ENCODE assay signal across 8 cellular contexts in the genomic region with DNA sequence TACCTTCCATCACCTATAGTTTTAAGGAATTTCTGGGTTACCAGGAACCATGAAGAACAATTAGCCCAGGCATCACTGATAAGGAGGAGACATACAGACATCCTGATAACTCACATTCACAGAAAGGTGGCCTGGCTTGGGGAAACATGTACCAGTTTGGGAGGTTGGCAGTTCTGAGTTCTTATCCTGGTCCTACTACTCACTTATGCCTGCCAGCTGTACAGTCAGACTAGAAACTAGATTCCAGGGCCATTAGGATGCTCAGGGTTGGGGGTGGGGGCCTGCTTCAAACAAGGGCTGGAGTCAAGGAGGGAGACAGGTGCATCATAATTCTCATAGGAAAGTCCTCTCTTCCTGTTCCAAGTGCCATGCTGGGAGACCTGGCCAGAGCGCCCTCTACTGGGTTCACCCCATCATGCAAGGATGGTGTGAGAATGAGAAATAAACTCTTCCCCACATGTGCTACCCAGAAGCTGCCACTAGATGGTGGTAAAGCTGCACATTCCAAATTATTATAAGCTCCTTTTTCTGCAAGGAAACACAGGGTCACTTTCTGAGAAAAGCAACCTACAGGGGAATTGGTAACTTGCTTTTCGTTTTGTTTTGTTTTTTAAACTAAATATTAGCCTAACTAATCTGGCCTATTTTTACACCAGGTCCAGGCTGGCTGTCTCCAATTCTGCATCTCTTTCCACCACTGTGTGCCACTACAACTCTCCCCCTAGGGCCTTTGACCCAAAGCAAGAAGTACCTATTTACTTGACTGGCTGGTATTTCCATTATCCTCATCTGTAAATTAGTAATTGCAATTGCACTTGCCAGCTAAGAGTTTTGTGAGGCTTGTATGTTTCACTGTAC. TPM values are rescaled to one million over a fixed set of nuclear protein-coding genes. Genes with fewer than 3 reads are reported as not detected.
DNase-seq lines count a peak whose midpoint lies in the region; ATAC-seq and TF ChIP-seq lines count a peak whose summit lies in the region.

No MANE protein-coding gene starts in this region.

- H3K4me3 Mint-ChIP-seq in activated CD4-positive, alpha-beta T cell treated with anti-CD3 and anti-CD28 coated beads, Interleukin-2, amount 10 ng/mL, durations not matched to agents 7 days and 5 days = no peak overlapping the region

- no peak for ATAC-seq in HG03432 (IDR thresholded peaks at IDR 0.05; ENCODE audit: unreplicated experiment)

- CTCF ChIA-PET in activated CD4-positive, alpha-beta T cell treated with anti-CD3 and anti-CD28 coated beads, Interleukin-2, amount 10 ng/mL, durations not matched to agents 7 days and 5 days (lab: Charles Lee) = interaction anchor here (0.6 to 4.6 kb wide), 33 partner anchors 8 to 186 kb away, joined by 3 to 45 read pairs (median 4); a partner anchor contains a TSS

- POLR2A ChIA-PET in activated CD4-positive, alpha-beta T cell treated with anti-CD3 and anti-CD28 coated beads, Interleukin-2, amount 10 ng/mL, durations not matched to agents 7 days and 5 days (lab: Charles Lee) = interaction anchor here (0.6 to 1.4 kb wide), 2 partner anchors 15 to 636 kb away, joined by 3 to 4 read pairs; a partner anchor contains a TSS

- H3K27me3 Mint-ChIP-seq in activated CD4-positive, alpha-beta T cell treated with anti-CD3 and anti-CD28 coated beads, Interleukin-2, amount 10 ng/mL, durations not matched to agents 7 days and 5 days = no peaks in the 10 kb centered on the region

- TF ChIP-seq CTCF in AG09309 (IDR thresholded peaks at IDR 0.05; ENCODE audit: control insufficient read depth, insufficient read depth, low read depth, low read length, missing control alignments) = peak; percentile 92

- H3K27ac Mint-ChIP-seq in activated CD4-positive, alpha-beta T cell treated with anti-CD3 and anti-CD28 coated beads, Interleukin-2, amount 10 ng/mL, durations not matched to agents 7 days and 5 days = no peak overlapping the region

- peaks cover 94% of the 10 kb centered on the region for H3K36me3 Mint-ChIP-seq in activated CD4-positive, alpha-beta T cell treated with anti-CD3 and anti-CD28 coated beads, Interleukin-2, amount 10 ng/mL, durations not matched to agents 7 days and 5 days (ENCODE audit: low read depth)

- DNase-seq in AG09309 (ENCODE audit: low read depth) = peak; percentile 37
- DNase-seq in GM19240 (ENCODE audit: insufficient read length, low spot score) = peak; percentile 30
- peak; percentile 33 for DNase-seq in NCI-H524 treated with DMSO at 0.1 percent for 48 hours (lab: John Stamatoyannopoulos, UW)
- peak; percentile 69 for DNase-seq in activated CD4-positive, alpha-beta T cell treated with anti-CD3 and anti-CD28 coated beads, Interleukin-2, amount 10 ng/mL, durations not matched to agents 7 days and 5 days
- DNase-seq in effector CD4-positive, alpha-beta T cell = peak; percentile 46
- peak; percentile 70 for DNase-seq in medulla oblongata (ENCODE audit: extremely low spot score)
- peak in 4 of 6 experiments; percentile 28 to 65 (median 44) for DNase-seq in stimulated activated naive CD4-positive, alpha-beta T cell (lab: John Stamatoyannopoulos, UW)

- H3K9me3 Mint-ChIP-seq in activated CD4-positive, alpha-beta T cell treated with anti-CD3 and anti-CD28 coated beads, Interleukin-2, amount 10 ng/mL, durations not matched to agents 7 days and 5 days = peaks cover 4% of the 10 kb centered on the region

- no peak overlapping the region for H3K4me3 ChIP-seq in AG09309 (ENCODE audit: control insufficient read depth, low read depth, low read length)

- peaks cover 44% of the 10 kb centered on the region for H3K4me1 Mint-ChIP-seq in activated CD4-positive, alpha-beta T cell treated with anti-CD3 and anti-CD28 coated beads, Interleukin-2, amount 10 ng/mL, durations not matched to agents 7 days and 5 days

RNA-seq across cellular contexts. Expression of a gene that starts 14.5 kb away (rescaled TPM):
- 100 to 1,000 TPM; 294 to 420 TPM for total RNA-seq in activated CD4-positive, alpha-beta T cell treated with anti-CD3 and anti-CD28 coated beads, Interleukin-2, amount 10 ng/mL, durations not matched to agents 7 days and 5 days

RNA-seq across cellular contexts. Expression of a gene that starts 54.5 kb away (rescaled TPM):
- 100 to 1,000 TPM; 202 to 204 TPM for total RNA-seq in activated CD4-positive, alpha-beta T cell treated with anti-CD3 and anti-CD28 coated beads, Interleukin-2, amount 10 ng/mL, durations not matched to agents 7 days and 5 days
